In genomic region chr2:195542067-195542466, GRCh38 we compare ENCODE assay signal across 19 cellular contexts.
"Had no signal": no experiment of that assay in that cellular context is flagged by ENCODE, and none has a peak within 500 bp of the region (broad histone marks: within the 10 kb centered on the region; RNA-seq: fewer than 3 reads in every experiment).

No MANE protein-coding gene starts in this region.

- H3K27ac Mint-ChIP-seq: naive B cell; stimulated activated naive B cell treated with anti-CD40 and anti-IgM and Interleukin-4, amounts not matched to agents 10 μg/mL and 1 μg/mL and 100 μg/mL, for 72 hours had no signal

- DNase-seq: cerebellar nuclear complex; effector CD8-positive, alpha-beta T cell; foreskin fibroblast; glutamatergic neuron; hypothalamus; kidney; left ventricle myocardium inferior; naive B cell; stimulated activated CD4-positive, alpha-beta T cell treated with anti-CD3 and anti-CD28 coated beads, Interleukin-2, amount 100 ng/mL, for 48 hours; stimulated activated naive B cell treated with anti-CD40 and anti-IgM and Interleukin-4, amounts not matched to agents 10 μg/mL and 1 μg/mL and 100 μg/mL, for 72 hours; substantia nigra; SW 1271; T-helper 9 cell; uterus had no signal

- H3K27me3 ChIP-seq: ascending aorta, breast epithelium, SJSA1, tibial nerve, uterus had no signal

- H3K27me3 Mint-ChIP-seq: naive B cell; stimulated activated naive B cell treated with anti-CD40 and anti-IgM and Interleukin-4, amounts not matched to agents 10 μg/mL and 1 μg/mL and 100 μg/mL, for 72 hours had no signal

- H3K4me1 ChIP-seq: ascending aorta, breast epithelium, left ventricle myocardium inferior, uterus had no signal

- H3K4me3 Mint-ChIP-seq: naive B cell; stimulated activated naive B cell treated with anti-CD40 and anti-IgM and Interleukin-4, amounts not matched to agents 10 μg/mL and 1 μg/mL and 100 μg/mL, for 72 hours had no signal

- ATAC-seq: activated CD4-positive, CD25-positive, alpha-beta regulatory T cell treated with anti-CD3 and anti-CD28 coated beads, Interleukin-2, amount 50 U/mL, for 24 hours; stimulated activated naive B cell treated with anti-CD40 and anti-IgM and Interleukin-4, amounts not matched to agents 10 μg/mL and 1 μg/mL and 100 μg/mL, for 72 hours had no signal

- H3K4me3 ChIP-seq: ascending aorta, breast epithelium, left ventricle myocardium inferior, SJSA1, tibial nerve, uterus had no signal

- H3K9me3 ChIP-seq: ascending aorta, breast epithelium, left ventricle myocardium inferior, SJSA1, uterus had no signal

- H3K27ac ChIP-seq: ascending aorta, breast epithelium, left ventricle myocardium inferior, SJSA1, tibial nerve, uterus had no signal

- H3K36me3 ChIP-seq: ascending aorta, breast epithelium, left ventricle myocardium inferior, SJSA1, tibial nerve, uterus had no signal
